In the genomic region with DNA sequence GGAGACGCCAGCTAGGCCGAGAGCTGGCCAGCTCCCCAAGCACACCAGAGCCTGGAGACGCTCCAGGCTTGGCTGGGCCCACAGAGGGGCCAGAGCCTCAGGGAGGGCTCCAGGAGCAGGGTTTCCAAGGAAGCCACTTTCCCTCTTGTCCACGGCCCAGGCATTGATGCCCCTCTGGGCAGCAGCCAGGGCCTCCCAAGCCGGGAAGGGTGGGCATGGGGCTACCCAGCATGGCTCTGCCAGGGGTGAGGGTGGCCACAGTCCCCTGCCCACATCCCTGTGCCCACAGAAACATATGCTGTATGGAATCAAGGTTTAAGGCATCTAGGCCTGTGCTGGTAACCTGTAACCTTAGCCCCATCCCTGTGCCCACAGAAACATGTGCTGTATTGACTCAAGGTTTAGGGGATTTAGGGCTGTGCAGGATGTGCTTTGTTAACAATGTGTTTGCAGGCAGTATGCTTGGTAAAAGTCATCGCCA, we compare ENCODE assay signal across 22 cellular contexts. TPM values are rescaled to one million over a fixed set of nuclear protein-coding genes. Genes with fewer than 3 reads are reported as not detected.
DNase-seq lines count a peak whose midpoint lies in the region; ATAC-seq and TF ChIP-seq lines count a peak whose summit lies in the region.
"Had no signal": no experiment of that assay in that cellular context is flagged by ENCODE, and none has a peak within 500 bp of the region (broad histone marks: within the 10 kb centered on the region; RNA-seq: fewer than 3 reads in every experiment).

No MANE protein-coding gene starts in this region.

- H3K27ac Mint-ChIP-seq in activated naive CD4-positive, alpha-beta T cell treated with anti-CD3 and anti-CD28 coated beads, Interleukin-2, amount 50 U/mL, for 24 hours, result no peak overlapping the region
- H3K27ac Mint-ChIP-seq in activated naive CD4-positive, alpha-beta T cell treated with anti-CD3 and anti-CD28 coated beads, Interleukin-2, amount 10 ng/mL, durations not matched to agents 7 days and 5 days, result no peak overlapping the region
- H3K27ac Mint-ChIP-seq in progenitor cell of endocrine pancreas, result no peak overlapping the region
- H3K27ac Mint-ChIP-seq: nephron had no signal

- H3K27me3 ChIP-seq in MG63, result no peaks in the 10 kb centered on the region

- H3K27me3 Mint-ChIP-seq in activated naive CD4-positive, alpha-beta T cell treated with anti-CD3 and anti-CD28 coated beads, Interleukin-2, amount 50 U/mL, for 24 hours, result no peaks in the 10 kb centered on the region
- no peaks in the 10 kb centered on the region for H3K27me3 Mint-ChIP-seq in activated naive CD4-positive, alpha-beta T cell treated with anti-CD3 and anti-CD28 coated beads, Interleukin-2, amount 10 ng/mL, durations not matched to agents 7 days and 5 days
- H3K27me3 Mint-ChIP-seq in progenitor cell of endocrine pancreas, result peaks cover 29% of the 10 kb centered on the region

- H3K36me3 Mint-ChIP-seq in activated naive CD4-positive, alpha-beta T cell treated with anti-CD3 and anti-CD28 coated beads, Interleukin-2, amount 50 U/mL, for 24 hours, result no peaks in the 10 kb centered on the region
- H3K36me3 Mint-ChIP-seq in activated naive CD4-positive, alpha-beta T cell treated with anti-CD3 and anti-CD28 coated beads, Interleukin-2, amount 10 ng/mL, durations not matched to agents 7 days and 5 days, result peaks cover 3% of the 10 kb centered on the region
- peaks cover 1% of the 10 kb centered on the region for H3K36me3 Mint-ChIP-seq in progenitor cell of endocrine pancreas (ENCODE audit: insufficient read depth)

- peak overlapping the region; percentile 10; the same call in 1 of the 2 replicates for H3K27ac ChIP-seq in RWPE1
- H3K27ac ChIP-seq: esophagus squamous epithelium, psoas muscle had no signal

- no peaks in the 10 kb centered on the region for H3K9me3 ChIP-seq in MG63
- H3K9me3 ChIP-seq: esophagus squamous epithelium, psoas muscle had no signal

- no peaks in the 10 kb centered on the region for H3K9me3 Mint-ChIP-seq in activated naive CD4-positive, alpha-beta T cell treated with anti-CD3 and anti-CD28 coated beads, Interleukin-2, amount 50 U/mL, for 24 hours
- no peaks in the 10 kb centered on the region for H3K9me3 Mint-ChIP-seq in activated naive CD4-positive, alpha-beta T cell treated with anti-CD3 and anti-CD28 coated beads, Interleukin-2, amount 10 ng/mL, durations not matched to agents 7 days and 5 days
- H3K9me3 Mint-ChIP-seq in progenitor cell of endocrine pancreas (ENCODE audit: low read depth), result no peaks in the 10 kb centered on the region
- H3K9me3 Mint-ChIP-seq: nephron had no signal

- intact Hi-C loops in Right ventricle myocardium superior (cut with DNase I) (no loop called here), posterior vena cava (cut with DNase I) (loop anchor here in 1 of 2 donors (5.0 to 10.0 kb wide), 2 partner anchors 111 to 289 kb away; partner anchors contain the start of genes CYSRT1 and RNF224)

- ATAC-seq in Right ventricle myocardium superior (ENCODE audit: poor library complexity), result peak; percentile 45

- no peak overlapping the region for H3K4me3 ChIP-seq in MG63
- H3K4me3 ChIP-seq: esophagus squamous epithelium, psoas muscle, smooth muscle cell had no signal

- H3K4me3 Mint-ChIP-seq in activated naive CD4-positive, alpha-beta T cell treated with anti-CD3 and anti-CD28 coated beads, Interleukin-2, amount 50 U/mL, for 24 hours, result peak overlapping the region; percentile 42
- H3K4me3 Mint-ChIP-seq in activated naive CD4-positive, alpha-beta T cell treated with anti-CD3 and anti-CD28 coated beads, Interleukin-2, amount 10 ng/mL, durations not matched to agents 7 days and 5 days, result no peak overlapping the region
- H3K4me3 Mint-ChIP-seq in progenitor cell of endocrine pancreas (ENCODE audit: low read depth), result no peak overlapping the region

- POLR2A ChIA-PET in RWPE1 (lab: Yijun Ruan, JAX; ENCODE audit: low non-redundant PET), result interaction anchor here (0.8 kb wide), 1 partner anchor 85 kb away, joined by 3 read pairs; no protein-coding TSS in a partner anchor

- CTCF ChIA-PET in activated naive CD4-positive, alpha-beta T cell treated with anti-CD3 and anti-CD28 coated beads, Interleukin-2, amount 10 ng/mL, durations not matched to agents 7 days and 5 days (lab: Charles Lee), result interaction anchor here (1.2 to 2.6 kb wide), 3 partner anchors 20 to 120 kb away, joined by 4 to 7 read pairs (median 4); partner anchors contain the start of gene MAN1B1
- CTCF ChIA-PET in RWPE1 (lab: Yijun Ruan, JAX), result interaction anchor here (1.6 kb wide), 1 partner anchor 120 kb away, joined by 9 read pairs; no protein-coding TSS in a partner anchor

- TF ChIP-seq CTCF in RWPE1 (conservative IDR thresholded peaks at IDR 0.05; ENCODE audit: low read depth), result no peak
- TF ChIP-seq CTCF in progenitor cell of endocrine pancreas (IDR thresholded peaks at IDR 0.05; ENCODE audit: unreplicated experiment), result no peak

- H3K36me3 ChIP-seq in MG63, result 0 out of 2 replicates have a peak, but pooled peaks cover 6% of the 10 kb centered on the region

- DNase-seq in activated naive CD4-positive, alpha-beta T cell treated with anti-CD3 and anti-CD28 coated beads, Interleukin-2, amount 10 ng/mL, durations not matched to agents 7 days and 5 days, result no peak
- no peak for DNase-seq in RWPE1 (ENCODE audit: low spot score)
- DNase-seq in Right ventricle myocardium superior, result no peak
- DNase-seq in posterior vena cava (ENCODE audit: low spot score), result peak; percentile 62
- DNase-seq in MG63, result no peak
- no peak for DNase-seq in Kasumi-1 (lab: John Stamatoyannopoulos, UW)
- no peak for DNase-seq in progenitor cell of endocrine pancreas (ENCODE audit: low spot score, unreplicated experiment)
- DNase-seq: activated CD4-positive, alpha-beta T cell treated with anti-CD3 and anti-CD28 coated beads for 4 hours; activated gamma-delta T cell; effector memory CD4-positive, alpha-beta T cell; esophagus squamous epithelium; mesendoderm; NCI-H1436 treated with DMSO at 0.1 percent for 48 hours; NCI-H2171 treated with DMSO at 0.1 percent for 48 hours; NCI-H69; psoas muscle; SHP77 treated with DMSO at 0.1 percent for 48 hours; stimulated activated CD4-positive, alpha-beta T cell treated with anti-CD3 and anti-CD28 coated beads, Interleukin-4, amount 100 ng/mL, for 1 hour had no signal

- H3K4me1 Mint-ChIP-seq in activated naive CD4-positive, alpha-beta T cell treated with anti-CD3 and anti-CD28 coated beads, Interleukin-2, amount 50 U/mL, for 24 hours, result peaks cover 13% of the 10 kb centered on the region
- H3K4me1 Mint-ChIP-seq in activated naive CD4-positive, alpha-beta T cell treated with anti-CD3 and anti-CD28 coated beads, Interleukin-2, amount 10 ng/mL, durations not matched to agents 7 days and 5 days, result peaks cover 8% of the 10 kb centered on the region
- peaks cover 9% of the 10 kb centered on the region for H3K4me1 Mint-ChIP-seq in progenitor cell of endocrine pancreas (ENCODE audit: low read depth)
- H3K4me1 Mint-ChIP-seq: nephron had no signal

RNA-seq across cellular contexts. Expression of gene DPP7, which starts 1.5 kb away (rescaled TPM):
- total RNA-seq in Right ventricle myocardium superior, result 153 TPM
- 100 to 1,000 TPM; 108 to 128 TPM for total RNA-seq in posterior vena cava
- total RNA-seq in MG63 (2014; rRNA removed; shearing (Covaris generic); ENCODE audit: low replicate concordance), result 53.6 and 57.8 TPM in 2 replicates
- 39.2 and 48.5 TPM in 2 replicates for total RNA-seq in progenitor cell of endocrine pancreas

RNA-seq across cellular contexts. Expression of gene GRIN1, which starts 22.9 kb away (rescaled TPM):
- total RNA-seq in Right ventricle myocardium superior (not detected), posterior vena cava (not detected), progenitor cell of endocrine pancreas (0.07 and 0.77 TPM in 2 replicates)
- total RNA-seq in MG63 (2014; rRNA removed; shearing (Covaris generic); ENCODE audit: low replicate concordance), result not detected in 2 replicates
- total RNA-seq: G401, psoas muscle, smooth muscle cell had no signal

RNA-seq across cellular contexts. Expression of gene MAN1B1, which starts 29.3 kb away (rescaled TPM):
- total RNA-seq in Right ventricle myocardium superior (20.3 TPM), posterior vena cava (10 to 100 TPM; 32.0 to 44.3 TPM), progenitor cell of endocrine pancreas (56.1 and 57.7 TPM in 2 replicates)
- total RNA-seq in MG63 (2014; rRNA removed; shearing (Covaris generic); ENCODE audit: low replicate concordance), result 77.1 and 83.1 TPM in 2 replicates

RNA-seq across cellular contexts. Expression of gene UAP1L1, which starts 38.8 kb away (rescaled TPM):
- total RNA-seq in Right ventricle myocardium superior (11.3 TPM), posterior vena cava (10 to 100 TPM; 15.2 to 20.5 TPM), progenitor cell of endocrine pancreas (0.57 and 1.5 TPM in 2 replicates)
- total RNA-seq in MG63 (2014; rRNA removed; shearing (Covaris generic); ENCODE audit: low replicate concordance), result 8.2 and 12.2 TPM in 2 replicates

RNA-seq across cellular contexts. Expression of gene SAPCD2, which starts 45.7 kb away (rescaled TPM):
- total RNA-seq in Right ventricle myocardium superior (0.22 TPM), posterior vena cava (under 1 TPM; 0.33 to 0.42 TPM), progenitor cell of endocrine pancreas (15.1 and 15.3 TPM in 2 replicates)
- total RNA-seq in MG63 (2014; rRNA removed; shearing (Covaris generic); ENCODE audit: low replicate concordance), result 20.8 and 32.5 TPM in 2 replicates
